Comparison of ENCODE assay signal across 1 cellular context in the genomic region with DNA sequence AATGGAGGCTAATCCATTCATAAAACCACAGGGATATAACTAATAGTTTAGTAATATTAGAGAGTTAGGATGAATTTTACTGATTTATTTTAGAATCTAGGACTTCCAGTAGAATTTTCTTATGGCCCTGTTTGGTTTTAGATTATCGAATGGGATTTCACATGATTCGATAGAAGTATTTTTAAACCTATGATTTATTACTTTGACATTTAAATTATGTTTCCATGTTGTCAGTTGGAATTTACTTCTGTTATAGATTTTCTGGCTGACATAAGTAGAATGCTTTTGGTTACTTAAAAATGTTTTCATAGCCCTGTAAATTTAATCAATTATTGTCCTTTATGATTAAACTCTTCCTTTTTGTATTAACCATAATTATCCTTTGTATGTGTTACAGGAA.
TF ChIP-seq lines count a peak whose summit lies in the region.

No MANE protein-coding gene starts in this region.

TF ChIP-seq in GM12878, 131 proteins besides CTCF, POLR2A, EP300 and RAD21:
- TF ChIP-seq ZBED1 (IDR thresholded peaks at IDR 0.05; ENCODE audit: borderline replicate concordance): no peak
- no peak for TF ChIP-seq DPF2 (IDR thresholded peaks at IDR 0.05)
- TF ChIP-seq TCF3 (IDR thresholded peaks at IDR 0.05; ENCODE audit: borderline replicate concordance, insufficient read depth, low read depth, low read length): no peak
- TF ChIP-seq NRF1 (conservative IDR thresholded peaks at IDR 0.05; ENCODE audit: low read depth, low read length): no peak
TF ChIP-seq in GM12878: peak in this region for 0.
